17 cellular contexts compared by ENCODE assay signal in the genomic region with DNA sequence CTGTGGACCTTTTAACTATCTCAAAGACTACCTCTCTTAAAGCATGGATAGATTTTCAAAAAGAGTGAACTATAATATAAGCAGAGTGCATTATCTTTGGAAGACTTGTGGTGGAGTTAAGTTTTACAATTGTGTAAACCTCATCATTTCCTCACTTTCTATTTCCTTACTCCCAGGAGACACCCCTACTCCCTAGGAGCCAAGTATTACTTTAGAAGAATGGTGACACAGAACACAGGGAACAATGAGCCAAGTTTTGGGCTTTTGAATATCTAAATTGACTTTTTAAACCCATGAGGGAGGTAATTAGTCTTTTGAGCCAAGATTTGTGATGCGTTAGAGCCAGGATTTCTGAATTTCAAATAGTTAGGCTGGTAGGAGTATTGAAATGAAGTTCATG.
DNase-seq lines count a peak whose midpoint lies in the region; ATAC-seq and TF ChIP-seq lines count a peak whose summit lies in the region.
"Had no signal": no experiment of that assay in that cellular context is flagged by ENCODE, and none has a peak within 500 bp of the region (broad histone marks: within the 10 kb centered on the region; RNA-seq: fewer than 3 reads in every experiment).

No MANE protein-coding gene starts in this region.

- intact Hi-C loops in Right ventricle myocardium superior (cut with DNase I): loop anchor here (5.0 kb wide), 1 partner anchor 35 kb away; no protein-coding TSS in a partner anchor
- intact Hi-C loops in A673 (cut with micrococcal nuclease; ENCODE audit: unreplicated experiment): no loop called here

- H3K9me3 ChIP-seq in right atrium auricular region: no peaks in the 10 kb centered on the region
- H3K9me3 ChIP-seq in A673 (ENCODE audit: low read depth, low read length, poor library complexity, severe bottlenecking): no peaks in the 10 kb centered on the region

- BruUV-seq in A673 (replicated peaks; lab: Mats Ljungman, UMichigan): no TSS peak

- POLR2A ChIA-PET in A673 (lab: Charles Lee; ENCODE audit: low non-redundant PET): no interaction called here

- H3K4me1 ChIP-seq in right atrium auricular region (no peaks in the 10 kb centered on the region), A673 (ENCODE audit: insufficient read depth, low read length, poor library complexity, severe bottlenecking) (peaks cover 9% of the 10 kb centered on the region)

- H3K27me3 ChIP-seq in right atrium auricular region (no peaks in the 10 kb centered on the region), A673 (replicated peaks; ENCODE audit: insufficient read depth, low read depth, low read length, poor library complexity) (no peaks in the 10 kb centered on the region)

- CTCF ChIA-PET in A673 (lab: Charles Lee): no interaction called here

- H3K36me3 ChIP-seq in right atrium auricular region (no peaks in the 10 kb centered on the region), A673 (ENCODE audit: insufficient read depth, low read length, poor library complexity, severe bottlenecking) (no peaks in the 10 kb centered on the region)

- DNase-seq in Right ventricle myocardium superior (no peak), right atrium auricular region (ENCODE audit: low spot score) (no peak), A673 (ENCODE audit: low spot score) (peak; percentile 75), LHCN-M2 (ENCODE audit: low read depth) (peak; percentile 2), fibroblast of pulmonary artery (ENCODE audit: low read depth) (peak; percentile 64), KG1 (lab: John Stamatoyannopoulos, UW) (no peak)
- DNase-seq: C1 segment of cervical spinal cord; Calu3; CD4-positive, alpha-beta memory T cell; COR-L47; DMS153; DND-41; H7; HCEC 1CT had no signal

- TF ChIP-seq CTCF in right atrium auricular region (IDR thresholded peaks at IDR 0.05) (no peak), A673 (conservative IDR thresholded peaks at IDR 0.05; ENCODE audit: low read depth, low read length) (no peak), fibroblast of pulmonary artery (IDR thresholded peaks at IDR 0.05; ENCODE audit: low read length, missing control alignments) (peak; percentile 1)

- H3K27ac ChIP-seq in right atrium auricular region: no peak overlapping the region
- H3K27ac ChIP-seq in A673 (ENCODE audit: low read depth, low read length, poor library complexity, severe bottlenecking): no peak overlapping the region
- H3K27ac ChIP-seq: 22Rv1 had no signal

- ATAC-seq in Right ventricle myocardium superior (ENCODE audit: poor library complexity) (peak; percentile 52), HG03442 (IDR thresholded peaks at IDR 0.05; ENCODE audit: unreplicated experiment) (no peak), HG02970 (IDR thresholded peaks at IDR 0.05; ENCODE audit: low FRiP score, unreplicated experiment) (no peak)

- H3K4me3 ChIP-seq in right atrium auricular region: no peak overlapping the region
- H3K4me3 ChIP-seq in A673 (ENCODE audit: low read depth, low read length, poor library complexity, severe bottlenecking): no peak overlapping the region
- H3K4me3 ChIP-seq in fibroblast of pulmonary artery (replicated peaks; ENCODE audit: low read depth, low read length): no peak overlapping the region

Comparison
In these comparisons a context has a peak if more than half of its experiments do, and no peak if none do; other contexts are left out.
1. DNase-seq: peak in A673 (single experiment), LHCN-M2 (single experiment) and fibroblast of pulmonary artery (single experiment); none in Right ventricle myocardium superior (single experiment), right atrium auricular region (single experiment) and KG1 (single experiment).